ENCODE assay signal across 12 cellular contexts in genomic region chrX:71619193-71619592, GRCh38. TPM values are rescaled to one million over a fixed set of nuclear protein-coding genes. Genes with fewer than 3 reads are reported as not detected.
A peak's percentile ranks its signal among the peaks of the same experiment; 100 is the strongest.
DNase-seq lines count a peak whose midpoint lies in the region; ATAC-seq and TF ChIP-seq lines count a peak whose summit lies in the region.
"Had no signal": no experiment of that assay in that cellular context is flagged by ENCODE, and none has a peak within 500 bp of the region (broad histone marks: within the 10 kb centered on the region; RNA-seq: fewer than 3 reads in every experiment).

No MANE protein-coding gene starts in this region.

- H3K27ac ChIP-seq in OCI-LY3 (ENCODE audit: low read length) = peak overlapping the region; percentile 65
- H3K27ac ChIP-seq in SK-N-SH (ENCODE audit: low read depth in 2 of 2, low read length in 1 of 2) = no peak overlapping the region

- no peaks in the 10 kb centered on the region for H3K9me2 ChIP-seq in SK-N-SH

- H3K4me1 ChIP-seq in OCI-LY3 (ENCODE audit: low read length) (peaks cover 80% of the 10 kb centered on the region), SK-N-SH (ENCODE audit: control insufficient read depth in 1 of 2, insufficient read depth in 2 of 2, low read depth in 1 of 2, low read length in 1 of 2) (no peaks in the 10 kb centered on the region)
- H3K4me1 ChIP-seq: HAP-1 had no signal

- H3K79me2 ChIP-seq in OCI-LY3 (ENCODE audit: low read length) (no peaks in the 10 kb centered on the region), SK-N-SH (ENCODE audit: insufficient read depth) (no peaks in the 10 kb centered on the region)

- TF ChIP-seq CTCF in OCI-LY3 (IDR thresholded peaks at IDR 0.05; ENCODE audit: low read depth, low read length) (no peak), SK-N-SH (IDR thresholded peaks at IDR 0.05) (no peak)

- CTCF ChIA-PET in SK-N-SH (lab: Yijun Ruan, JAX) = interaction anchor here (0.6 kb wide), 1 partner anchor 1162 kb away, joined by 3 read pairs; no protein-coding TSS in a partner anchor

- WGBS in SK-N-SH (ENCODE audit: low lambda C conversion rate) = 45% methylated on average over 8 of the region's 8 CpGs

- H3F3A ChIP-seq in SK-N-SH (replicated peaks; ENCODE audit: insufficient read depth) = no peaks in the 10 kb centered on the region

- H3K4me3 Mint-ChIP-seq in naive thymus-derived CD8-positive, alpha-beta T cell = peak overlapping the region; percentile 83 to 95 (median 86)

- peak overlapping the region; percentile 80 to 96 (median 93) for H3K27ac Mint-ChIP-seq in naive thymus-derived CD8-positive, alpha-beta T cell

- no peaks in the 10 kb centered on the region for H3K27me3 ChIP-seq in OCI-LY3 (ENCODE audit: low read depth, low read length)
- no peaks in the 10 kb centered on the region; the same call in 1 of the 2 replicates for H3K27me3 ChIP-seq in SK-N-SH (ENCODE audit: insufficient read depth)
- H3K27me3 ChIP-seq: colonic mucosa, heart right ventricle had no signal

- H4K20me1 ChIP-seq in OCI-LY3 (ENCODE audit: insufficient read depth, low read length) (no peaks in the 10 kb centered on the region), SK-N-SH (ENCODE audit: insufficient read depth) (no peaks in the 10 kb centered on the region)

- peaks cover 18% of the 10 kb centered on the region for H3K36me3 ChIP-seq in OCI-LY3 (replicated peaks; ENCODE audit: low read depth, low read length)
- no peaks in the 10 kb centered on the region for H3K36me3 ChIP-seq in SK-N-SH (replicated peaks in 1 of 2; ENCODE audit: control insufficient read depth in 1 of 2, insufficient read depth in 2 of 2, low read length in 1 of 2)
- H3K36me3 ChIP-seq: colonic mucosa, HAP-1 had no signal

- H3K4me3 ChIP-seq in OCI-LY3 (ENCODE audit: low read length) = no peak overlapping the region
- no peak overlapping the region for H3K4me3 ChIP-seq in SK-N-SH (ENCODE audit: low read depth in 2 of 2, low read length in 1 of 2)
- H3K4me3 ChIP-seq: colonic mucosa, HAP-1 had no signal

- no peak for TF ChIP-seq EP300 in SK-N-SH (IDR thresholded peaks at IDR 0.05; ENCODE audit: borderline replicate concordance in 1 of 2, low read depth in 1 of 2, low read length in 1 of 2)

- POLR2A ChIA-PET in naive thymus-derived CD8-positive, alpha-beta T cell (lab: Charles Lee) = interaction anchor here (1.4 to 5.0 kb wide), 4 partner anchors 12 to 86 kb away, joined by 4 to 32 read pairs (median 12); partner anchors contain the start of gene OGT
- POLR2A ChIA-PET in SK-N-SH (lab: Yijun Ruan, JAX) = no interaction called here

- peaks cover 3 to 17% (median 10%) of the 10 kb centered on the region in 3 donors for H3K36me3 Mint-ChIP-seq in naive thymus-derived CD8-positive, alpha-beta T cell

- ATAC-seq in naive thymus-derived CD8-positive, alpha-beta T cell = peak; percentile 22 to 67
- ATAC-seq in GM21723 (IDR thresholded peaks at IDR 0.05; ENCODE audit: unreplicated experiment) (no peak), HG03521 (IDR thresholded peaks at IDR 0.05; ENCODE audit: unreplicated experiment) (no peak)
- ATAC-seq: heart right ventricle had no signal

- H3K9me3 Mint-ChIP-seq in naive thymus-derived CD8-positive, alpha-beta T cell = no peaks in the 10 kb centered on the region

- H3K9me3 ChIP-seq in OCI-LY3 (ENCODE audit: insufficient read depth, low read length) (no peaks in the 10 kb centered on the region), SK-N-SH (no peaks in the 10 kb centered on the region)
- H3K9me3 ChIP-seq: colonic mucosa, HAP-1, heart right ventricle had no signal

- peaks cover 28 to 84% (median 80%) of the 10 kb centered on the region in 4 donors for H3K4me1 Mint-ChIP-seq in naive thymus-derived CD8-positive, alpha-beta T cell

- peak; percentile 10 for DNase-seq in CD1c-positive myeloid dendritic cell (ENCODE audit: extremely low spot score)
- DNase-seq in activated T-cell treated with anti-CD3 and anti-CD28 coated beads for 24 hours (ENCODE audit: low read depth) = peak; percentile 63
- peak in 6 of 10 donors; percentile 37 to 68 (median 44) for DNase-seq in naive thymus-derived CD8-positive, alpha-beta T cell
- DNase-seq in SW480 (ENCODE audit: low spot score) = no peak
- DNase-seq in SK-N-SH = no peak
- DNase-seq: colonic mucosa, heart right ventricle, NCI-H446 had no signal

- no peak for TF ChIP-seq RAD21 in SK-N-SH (IDR thresholded peaks at IDR 0.05; ENCODE audit: low read length)

- H2AFZ ChIP-seq in OCI-LY3 (ENCODE audit: low read depth, low read length) (no peak overlapping the region), SK-N-SH (ENCODE audit: low read depth) (no peak overlapping the region)

- H3K4me2 ChIP-seq in OCI-LY3 (ENCODE audit: low read length) (peak overlapping the region; percentile 86), SK-N-SH (no peak overlapping the region)

- no peaks in the 10 kb centered on the region for H3K27me3 Mint-ChIP-seq in naive thymus-derived CD8-positive, alpha-beta T cell

- H3K9ac ChIP-seq in OCI-LY3 (ENCODE audit: low read length) (peak overlapping the region; percentile 4; the same call in 1 of the 2 replicates), SK-N-SH (no peak overlapping the region)

TF ChIP-seq in SK-N-SH, 30 proteins besides CTCF, POLR2A, EP300 and RAD21:
- TF ChIP-seq MEF2A (IDR thresholded peaks at IDR 0.05; ENCODE audit: borderline replicate concordance, low read depth) = no peak
- no peak for TF ChIP-seq NRF1 (IDR thresholded peaks at IDR 0.05; ENCODE audit: low read depth, low read length)
- TF ChIP-seq, protein P1, sequence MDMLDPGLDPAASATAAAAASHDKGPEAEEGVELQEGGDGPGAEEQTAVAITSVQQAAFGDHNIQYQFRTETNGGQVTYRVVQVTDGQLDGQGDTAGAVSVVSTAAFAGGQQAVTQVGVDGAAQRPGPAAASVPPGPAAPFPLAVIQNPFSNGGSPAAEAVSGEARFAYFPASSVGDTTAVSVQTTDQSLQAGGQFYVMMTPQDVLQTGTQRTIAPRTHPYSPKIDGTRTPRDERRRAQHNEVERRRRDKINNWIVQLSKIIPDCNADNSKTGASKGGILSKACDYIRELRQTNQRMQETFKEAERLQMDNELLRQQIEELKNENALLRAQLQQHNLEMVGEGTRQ (IDR thresholded peaks at IDR 0.05; ENCODE audit: borderline replicate concordance, low read depth, low read length) = no peak
- TF ChIP-seq YY1 (IDR thresholded peaks at IDR 0.05; ENCODE audit: low read depth) = no peak
- no peak for TF ChIP-seq RFX5 (IDR thresholded peaks at IDR 0.05; ENCODE audit: low read length)
- no peak for TF ChIP-seq TEAD4 (IDR thresholded peaks at IDR 0.05; ENCODE audit: borderline replicate concordance, insufficient read depth)
- no peak for TF ChIP-seq IRF3 (IDR thresholded peaks at IDR 0.05; ENCODE audit: low read depth, low read length)
- TF ChIP-seq GABPA (IDR thresholded peaks at IDR 0.05; ENCODE audit: low read depth) = no peak
- no peak for TF ChIP-seq GATA2 (CRISPR knock-in tag; IDR thresholded peaks at IDR 0.05)
- TF ChIP-seq RCOR1 (IDR thresholded peaks at IDR 0.05; ENCODE audit: low read length) = no peak

RNA-seq across cellular contexts. Expression of gene CXCR3, which starts 0.9 kb away (rescaled TPM):
- 10 to 100 TPM; 10.4 to 10.5 TPM for total RNA-seq in naive thymus-derived CD8-positive, alpha-beta T cell
- polyA plus RNA-seq in naive thymus-derived CD8-positive, alpha-beta T cell = 10 to 100 TPM; 23.5 to 34.7 (median 33.6) TPM
- polyA plus RNA-seq in SK-N-SH (2012; rRNA removed) = not detected in 2 replicates
- polyA plus RNA-seq in SK-N-SH (2012; cell fraction: cytosol; rRNA removed) = not detected in 2 replicates
- not detected in 2 replicates for polyA plus RNA-seq in SK-N-SH (2012; cell fraction: nucleus; rRNA removed)

RNA-seq across cellular contexts. Expression of gene GCNA, which starts 41.0 kb away (rescaled TPM):
- total RNA-seq in naive thymus-derived CD8-positive, alpha-beta T cell = 10 to 100 TPM; 11.6 to 12.1 TPM
- polyA plus RNA-seq in naive thymus-derived CD8-positive, alpha-beta T cell = 1 to 10 TPM in 1 of 3 donors, under 1 TPM in 2; 0.34 to 1.3 (median 0.77) TPM
- polyA plus RNA-seq in SK-N-SH (2012; rRNA removed) = 1.8 and 2.5 TPM in 2 replicates
- 0.84 and 0.88 TPM in 2 replicates for polyA plus RNA-seq in SK-N-SH (2012; cell fraction: cytosol; rRNA removed)
- polyA plus RNA-seq in SK-N-SH (2012; cell fraction: nucleus; rRNA removed) = 5.9 and 10.2 TPM in 2 replicates

Comparison
In these comparisons a context has a peak if more than half of its experiments do, and no peak if none do; other contexts are left out.
1. DNase-seq: peak in CD1c-positive myeloid dendritic cell (single experiment), activated T-cell treated with anti-CD3 and anti-CD28 coated beads for 24 hours (single experiment) and naive thymus-derived CD8-positive, alpha-beta T cell (6 of 10); none in SW480 (single experiment) and SK-N-SH (single experiment).
2. ATAC-seq: peak in naive thymus-derived CD8-positive, alpha-beta T cell (2 of 2); none in GM21723 (single experiment) and HG03521 (single experiment).
3. RNA of gene CXCR3, which starts 0.9 kb away (polyA plus RNA-seq): 23.5 to 34.7 TPM in naive thymus-derived CD8-positive, alpha-beta T cell; not detected in SK-N-SH; every median in the first group is over 10 times any median in the second.